Comparison of ENCODE assay signal across 10 cellular contexts in genomic region chr5:132474881-132475511, GRCh38. TPM values are rescaled to one million over a fixed set of nuclear protein-coding genes. Genes with fewer than 3 reads are reported as not detected.
DNase-seq lines count a peak whose midpoint lies in the region; ATAC-seq and TF ChIP-seq lines count a peak whose summit lies in the region.
"Had no signal": no experiment of that assay in that cellular context is flagged by ENCODE, and none has a peak within 500 bp of the region (broad histone marks: within the 10 kb centered on the region; RNA-seq: fewer than 3 reads in every experiment).

No MANE protein-coding gene starts in this region.

- H4K8ac ChIP-seq in trophoblast cell (ENCODE audit: low read depth, low read length), result peak overlapping the region; percentile 25

- TF ChIP-seq CTCF in DND-41 (IDR thresholded peaks at IDR 0.05; ENCODE audit: borderline replicate concordance, extremely low read depth, low read length, poor library complexity, severe bottlenecking) (no peak), right atrium auricular region (IDR thresholded peaks at IDR 0.05) (no peak), prostate gland (IDR thresholded peaks at IDR 0.05) (no peak)

- H3K36me3 ChIP-seq in DND-41 (ENCODE audit: insufficient read depth, low read length), result peaks cover 66% of the 10 kb centered on the region
- no peaks in the 10 kb centered on the region for H3K36me3 ChIP-seq in right atrium auricular region
- H3K36me3 ChIP-seq in trophoblast cell (ENCODE audit: control insufficient read depth in 1 of 2, insufficient read depth in 2 of 2, low read length in 2 of 2), result no peaks in the 10 kb centered on the region
- no peaks in the 10 kb centered on the region for H3K36me3 ChIP-seq in prostate gland

- no peak overlapping the region for H3K4ac ChIP-seq in trophoblast cell (ENCODE audit: low read depth, low read length)

- peak overlapping the region; percentile 60 for H3K27ac Mint-ChIP-seq in activated CD4-positive, alpha-beta memory T cell treated with anti-CD3 and anti-CD28 coated beads for 36 hours

- no CpG with 5 or more reads among the region's 4 CpGs for WGBS in trophoblast cell (ENCODE audit: extremely low coverage, insufficient coverage, insufficient read length)
- WGBS in prostate gland, result 58% methylated on average over 4 of the region's 4 CpGs

- no peak overlapping the region for H4K91ac ChIP-seq in trophoblast cell (ENCODE audit: low read depth, low read length)

- H3K27ac ChIP-seq in DND-41 (ENCODE audit: low read length), result peak overlapping the region; percentile 71
- H3K27ac ChIP-seq in right atrium auricular region, result peak overlapping the region; percentile 29 to 55
- H3K27ac ChIP-seq in trophoblast cell (ENCODE audit: low read depth, low read length), result no peak overlapping the region
- H3K27ac ChIP-seq in prostate gland, result peak overlapping the region in 1 of 2 donors; percentile 1

- TF ChIP-seq POLR2A in prostate gland (IDR thresholded peaks at IDR 0.05), result no peak

- H3K4me2 ChIP-seq in DND-41 (ENCODE audit: insufficient read depth, low read length) (no peak overlapping the region), trophoblast cell (ENCODE audit: low read length) (no peak overlapping the region)

- DNase-seq in DND-41, result no peak
- DNase-seq in activated CD4-positive, alpha-beta memory T cell treated with anti-CD3 and anti-CD28 coated beads for 36 hours, result peak; percentile 12
- no peak for DNase-seq in right atrium auricular region (ENCODE audit: low spot score)
- DNase-seq in trophoblast cell, result peak; percentile 9 to 42
- no peak for DNase-seq in prostate gland (ENCODE audit: low spot score)
- no peak for DNase-seq in GOT3 (lab: John Stamatoyannopoulos, UW)
- DNase-seq in HEK293T (ENCODE audit: extremely low spot score), result no peak
- DNase-seq in NCI-H226, result no peak
- DNase-seq: DMS79 treated with DMSO at 0.1 percent for 48 hours, NCI-H446 treated with DMSO at 0.1 percent for 48 hours had no signal

- H3K4me1 ChIP-seq in DND-41 (ENCODE audit: insufficient read depth, low read length), result peaks cover 35% of the 10 kb centered on the region
- peaks cover 0 to 58% of the 10 kb centered on the region in 2 donors for H3K4me1 ChIP-seq in right atrium auricular region
- H3K4me1 ChIP-seq in trophoblast cell (ENCODE audit: control insufficient read depth in 1 of 2, insufficient read depth in 2 of 2, low read length in 2 of 2), result peaks cover 17 to 23% of the 10 kb centered on the region in 2 experiments
- H3K4me1 ChIP-seq in prostate gland (replicated peaks), result no peaks in the 10 kb centered on the region

- H2BK5ac ChIP-seq in trophoblast cell (ENCODE audit: low read depth, low read length, poor library complexity), result no peak overlapping the region

- no peak overlapping the region for H3K4me3 Mint-ChIP-seq in activated CD4-positive, alpha-beta memory T cell treated with anti-CD3 and anti-CD28 coated beads for 36 hours

- no peak for ATAC-seq in DND-41 (ENCODE audit: insufficient read depth, low read depth)

- H3K9ac ChIP-seq in DND-41 (ENCODE audit: low read depth, low read length) (peak overlapping the region; percentile 5; the same call in 1 of the 2 replicates), trophoblast cell (ENCODE audit: low read length) (no peak overlapping the region)

- POLR2A ChIA-PET in activated CD4-positive, alpha-beta memory T cell treated with anti-CD3 and anti-CD28 coated beads for 36 hours (lab: Charles Lee), result interaction anchor here (1.1 to 13.7 kb wide), 3 partner anchors 9 to 48 kb away, joined by 3 to 252 read pairs (median 5); partner anchors contain the start of gene IRF1
- POLR2A ChIA-PET in HEK293T (lab: Yijun Ruan, JAX), result interaction anchor here (1.4 kb wide), 1 partner anchor 15 kb away, joined by 7 read pairs; the partner anchor contains the start of gene IRF1

- no peaks in the 10 kb centered on the region for H3K79me1 ChIP-seq in trophoblast cell (ENCODE audit: low read length)

- H2BK12ac ChIP-seq in trophoblast cell (ENCODE audit: low read length), result no peak overlapping the region

- intact Hi-C loops in activated CD4-positive, alpha-beta memory T cell treated with anti-CD3 and anti-CD28 coated beads for 36 hours (cut with micrococcal nuclease), result no loop called here
- intact Hi-C loops in prostate gland (cut with DNase I), result no loop called here

- H4K12ac ChIP-seq in trophoblast cell (ENCODE audit: low read depth, low read length), result no peak overlapping the region

- no peak overlapping the region for H2AK5ac ChIP-seq in trophoblast cell (ENCODE audit: low read length)

- H3K79me2 ChIP-seq in DND-41 (ENCODE audit: insufficient read depth, low read length) (peaks cover 96% of the 10 kb centered on the region), trophoblast cell (ENCODE audit: control insufficient read depth, insufficient read depth, low read length, poor library complexity) (no peaks in the 10 kb centered on the region)

- H3K18ac ChIP-seq in trophoblast cell (ENCODE audit: low read length), result no peak overlapping the region

- CTCF ChIA-PET in activated CD4-positive, alpha-beta memory T cell treated with anti-CD3 and anti-CD28 coated beads for 36 hours (lab: Charles Lee), result interaction anchor here (1.0 kb wide), 3 partner anchors 49 to 89 kb away, joined by 3 to 5 read pairs (median 4); no protein-coding TSS in a partner anchor
- CTCF ChIA-PET in HEK293T (lab: Yijun Ruan, JAX), result interaction anchor here (0.6 to 0.9 kb wide), 2 partner anchors 39 to 51 kb away, joined by 3 read pairs; no protein-coding TSS in a partner anchor

- H3K27me3 Mint-ChIP-seq in activated CD4-positive, alpha-beta memory T cell treated with anti-CD3 and anti-CD28 coated beads for 36 hours, result no peaks in the 10 kb centered on the region

- H2BK120ac ChIP-seq in trophoblast cell (ENCODE audit: insufficient read depth, low read length, poor library complexity), result no peak overlapping the region

- no peak overlapping the region for H3K23ac ChIP-seq in trophoblast cell (ENCODE audit: low read length)

- H3K27me3 ChIP-seq in DND-41 (ENCODE audit: insufficient read depth, low read length, poor library complexity) (no peaks in the 10 kb centered on the region), right atrium auricular region (no peaks in the 10 kb centered on the region), trophoblast cell (ENCODE audit: insufficient read depth, low read length) (no peaks in the 10 kb centered on the region), prostate gland (replicated peaks; ENCODE audit: insufficient read depth) (no peaks in the 10 kb centered on the region)

- no peaks in the 10 kb centered on the region for H3K9me3 Mint-ChIP-seq in activated CD4-positive, alpha-beta memory T cell treated with anti-CD3 and anti-CD28 coated beads for 36 hours

- H3K9me3 ChIP-seq in DND-41 (ENCODE audit: insufficient read depth, low read length, severe bottlenecking) (no peaks in the 10 kb centered on the region), right atrium auricular region (no peaks in the 10 kb centered on the region), trophoblast cell (ENCODE audit: insufficient read depth, low read depth, low read length) (peaks cover 3% of the 10 kb centered on the region), prostate gland (no peaks in the 10 kb centered on the region)

- no peak overlapping the region for H2AFZ ChIP-seq in DND-41 (ENCODE audit: low read depth, low read length)
- H2AFZ ChIP-seq in trophoblast cell (ENCODE audit: insufficient read depth, low read length, poor library complexity), result no peak overlapping the region

- H3K4me3 ChIP-seq in DND-41 (ENCODE audit: low read depth in 1 of 2, low read length in 2 of 2) (no peak overlapping the region), right atrium auricular region (no peak overlapping the region), trophoblast cell (ENCODE audit: low read depth, low read length) (no peak overlapping the region), prostate gland (no peak overlapping the region)

- H3K36me3 Mint-ChIP-seq in activated CD4-positive, alpha-beta memory T cell treated with anti-CD3 and anti-CD28 coated beads for 36 hours, result no peaks in the 10 kb centered on the region

- peaks cover 6% of the 10 kb centered on the region; the same call in 1 of the 2 replicates for H4K20me1 ChIP-seq in DND-41 (ENCODE audit: insufficient read depth, low read length)

- H3K14ac ChIP-seq in trophoblast cell (ENCODE audit: low read length), result no peak overlapping the region

- H3K4me1 Mint-ChIP-seq in activated CD4-positive, alpha-beta memory T cell treated with anti-CD3 and anti-CD28 coated beads for 36 hours (ENCODE audit: low read depth), result peaks cover 78% of the 10 kb centered on the region

TF ChIP-seq in HEK293T, 16 proteins besides CTCF, POLR2A, EP300 and RAD21:
- TF ChIP-seq BHLHE40 (IDR thresholded peaks at IDR 0.05; ENCODE audit: borderline replicate concordance) (no peak), HDGF (IDR thresholded peaks at IDR 0.05; ENCODE audit: borderline replicate concordance) (no peak), NFRKB (IDR thresholded peaks at IDR 0.05) (no peak), SP1 (IDR thresholded peaks at IDR 0.05) (no peak), TARDBP (IDR thresholded peaks at IDR 0.05) (no peak), LEF1 (IDR thresholded peaks at IDR 0.05; ENCODE audit: borderline replicate concordance) (no peak), FOXK2 (IDR thresholded peaks at IDR 0.05) (no peak), L3MBTL2 (conservative IDR thresholded peaks at IDR 0.05) (no peak), SUZ12 (IDR thresholded peaks at IDR 0.05) (no peak), ZNF384 (IDR thresholded peaks at IDR 0.05) (no peak), ELF4 (IDR thresholded peaks at IDR 0.05) (no peak), PKNOX1 (IDR thresholded peaks at IDR 0.05) (no peak), ARNT (IDR thresholded peaks at IDR 0.05) (no peak), CTBP1 (IDR thresholded peaks at IDR 0.05; ENCODE audit: borderline replicate concordance) (no peak), FOXA1 (IDR thresholded peaks at IDR 0.05) (no peak)

RNA-seq across cellular contexts. Expression of gene IRF1, which starts 15.6 kb away (rescaled TPM):
- 100 to 1,000 TPM; 104 to 106 TPM for total RNA-seq in activated CD4-positive, alpha-beta memory T cell treated with anti-CD3 and anti-CD28 coated beads for 36 hours
- 10 to 100 TPM; 10.1 to 15.8 TPM for total RNA-seq in right atrium auricular region
- polyA plus RNA-seq in trophoblast cell (2013), result 2.7 and 3.3 TPM in 2 replicates
- 10 to 100 TPM; 42.2 to 47.0 TPM for total RNA-seq in prostate gland

Comparison
In these comparisons a context has a peak if more than half of its experiments do, and no peak if none do; other contexts are left out.
1. DNase-seq: peak in activated CD4-positive, alpha-beta memory T cell treated with anti-CD3 and anti-CD28 coated beads for 36 hours (single experiment) and trophoblast cell (2 of 2); none in DND-41 (single experiment), right atrium auricular region (single experiment), prostate gland (single experiment), GOT3 (single experiment), HEK293T (single experiment) and NCI-H226 (single experiment).